8 cellular contexts compared by ENCODE assay signal in the genomic region with DNA sequence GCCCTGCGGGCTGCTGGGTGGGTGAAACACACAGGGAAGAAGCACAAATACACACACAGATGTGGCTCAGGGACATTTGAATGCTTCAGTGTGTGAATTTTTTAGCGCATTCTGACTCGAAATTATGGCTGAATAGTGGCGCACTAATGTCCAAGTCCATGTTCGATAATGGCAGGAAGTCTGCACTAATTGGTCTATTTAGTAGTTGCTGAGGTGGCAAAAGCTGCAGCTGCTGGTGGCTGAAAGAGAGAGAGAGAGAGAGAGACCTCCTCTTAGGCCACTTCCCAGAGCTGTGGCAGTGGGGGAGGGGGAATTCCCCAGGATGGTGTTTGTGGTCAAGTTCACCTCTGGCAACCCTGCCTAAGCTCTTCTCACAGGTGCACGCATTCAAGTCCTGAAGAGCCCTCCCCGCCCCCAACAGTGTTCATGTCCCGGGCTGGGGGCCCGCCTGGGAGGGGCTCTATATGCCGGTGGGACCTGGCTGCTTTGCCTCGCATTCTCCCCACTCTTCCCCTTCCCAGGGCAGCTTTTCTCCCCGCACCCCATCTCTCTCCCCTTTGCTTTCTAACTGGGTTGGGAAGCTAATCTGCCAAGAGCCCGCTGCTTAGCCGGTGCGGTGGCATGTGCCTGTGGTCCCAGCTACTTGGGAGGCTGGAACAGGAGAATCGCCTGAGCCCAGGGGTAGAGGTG. TPM values are rescaled to one million over a fixed set of nuclear protein-coding genes. Genes with fewer than 3 reads are reported as not detected.
DNase-seq lines count a peak whose midpoint lies in the region; ATAC-seq and TF ChIP-seq lines count a peak whose summit lies in the region.

No MANE protein-coding gene starts in this region.

- in situ Hi-C loops in gastrocnemius medialis (cut with MboI; ENCODE audit: low sequenced_read_pairs in 4 of 4): no loop called here

- peaks cover 20% of the 10 kb centered on the region for H3K4me1 Mint-ChIP-seq in activated T-helper 17 cell treated with anti-CD3 and anti-CD28 coated beads, Interleukin-2, amount 50 U/mL, for 72 hours

- DNase-seq in GM12864 (ENCODE audit: low read depth) (peak; percentile 74), gastrocnemius medialis (no peak), NCI-H1092 (lab: John Stamatoyannopoulos, UW) (no peak), EL (no peak), AG20443 (ENCODE audit: low spot score) (no peak)

- H3K27me3 Mint-ChIP-seq in activated T-helper 17 cell treated with anti-CD3 and anti-CD28 coated beads, Interleukin-2, amount 50 U/mL, for 72 hours: peaks cover 57% of the 10 kb centered on the region

- no peak overlapping the region for H3K4me3 ChIP-seq in GM12864 (ENCODE audit: low read depth, low read length)
- no peak overlapping the region for H3K4me3 ChIP-seq in gastrocnemius medialis

- no peak overlapping the region for H3K27ac ChIP-seq in gastrocnemius medialis

- TF ChIP-seq CTCF in GM12864 (IDR thresholded peaks at IDR 0.05; ENCODE audit: low read depth, low read length, missing control alignments) (no peak), gastrocnemius medialis (IDR thresholded peaks at IDR 0.05 in 4 of 5, conservative IDR thresholded peaks at IDR 0.05 in 1 of 5) (no peak)

- no peaks in the 10 kb centered on the region for H3K9me3 ChIP-seq in gastrocnemius medialis

- peaks cover 6 to 22% of the 10 kb centered on the region in 2 donors for H3K4me1 ChIP-seq in gastrocnemius medialis

- no peak overlapping the region for H3K27ac Mint-ChIP-seq in activated T-helper 17 cell treated with anti-CD3 and anti-CD28 coated beads, Interleukin-2, amount 50 U/mL, for 72 hours

- H3K36me3 Mint-ChIP-seq in activated T-helper 17 cell treated with anti-CD3 and anti-CD28 coated beads, Interleukin-2, amount 50 U/mL, for 72 hours (ENCODE audit: low read depth): peaks cover 10% of the 10 kb centered on the region

- TF ChIP-seq POLR2A in gastrocnemius medialis (IDR thresholded peaks at IDR 0.05): no peak

- no peaks in the 10 kb centered on the region for H3K9me3 Mint-ChIP-seq in activated T-helper 17 cell treated with anti-CD3 and anti-CD28 coated beads, Interleukin-2, amount 50 U/mL, for 72 hours

- peak overlapping the region; percentile 41 for H3K4me3 Mint-ChIP-seq in activated T-helper 17 cell treated with anti-CD3 and anti-CD28 coated beads, Interleukin-2, amount 50 U/mL, for 72 hours

- ATAC-seq in GM19324 (IDR thresholded peaks at IDR 0.05; ENCODE audit: low FRiP score, unreplicated experiment) (peak; percentile 75), HG03064 (IDR thresholded peaks at IDR 0.05; ENCODE audit: low read depth, unreplicated experiment) (peak; percentile 63), gastrocnemius medialis (no peak)
- ATAC-seq in activated T-helper 17 cell treated with anti-CD3 and anti-CD28 coated beads, Interleukin-2, amount 50 U/mL, for 72 hours (replicated peaks): peak; percentile 91

- H3K36me3 ChIP-seq in gastrocnemius medialis: no peaks in the 10 kb centered on the region

- H3K27me3 ChIP-seq in gastrocnemius medialis: peaks cover 94 to 100% (median 99%) of the 10 kb centered on the region in 3 donors

- intact Hi-C loops in gastrocnemius medialis (cut with DNase I; ENCODE audit: low total_unique reads): no loop called here

RNA-seq across cellular contexts. Expression of a gene that starts 6.0 kb away (rescaled TPM):
- not detected for total RNA-seq in activated T-helper 17 cell treated with anti-CD3 and anti-CD28 coated beads, Interleukin-2, amount 50 U/mL, for 72 hours
- under 1 TPM in 2 of 4 donors, not detected in 2; 0.16 to 0.20 TPM for total RNA-seq in gastrocnemius medialis

Comparison
In these comparisons a context has a peak if more than half of its experiments do, and no peak if none do; other contexts are left out.
1. ATAC-seq: peak in GM19324 (single experiment), HG03064 (single experiment) and activated T-helper 17 cell treated with anti-CD3 and anti-CD28 coated beads, Interleukin-2, amount 50 U/mL, for 72 hours (single experiment); none in gastrocnemius medialis (0 of 2).